ENCODE assay signal across 17 cellular contexts in genomic region chr1:116521186-116521585, GRCh38. TPM values are rescaled to one million over a fixed set of nuclear protein-coding genes. Genes with fewer than 3 reads are reported as not detected.
DNase-seq lines count a peak whose midpoint lies in the region; ATAC-seq and TF ChIP-seq lines count a peak whose summit lies in the region.
"Had no signal": no experiment of that assay in that cellular context is flagged by ENCODE, and none has a peak within 500 bp of the region (broad histone marks: within the 10 kb centered on the region; RNA-seq: fewer than 3 reads in every experiment).

No MANE protein-coding gene starts in this region.

- H2BK120ac ChIP-seq in IMR-90 (ENCODE audit: low read depth, low read length) = no peak overlapping the region
- H2BK120ac ChIP-seq in mesendoderm (ENCODE audit: low read depth, low read length) = no peak overlapping the region

- H2AK9ac ChIP-seq in IMR-90 (replicated peaks; ENCODE audit: low read depth, low read length, poor library complexity) = no peak overlapping the region

- no peak overlapping the region for H2AFZ ChIP-seq in IMR-90 (replicated peaks; ENCODE audit: low read length, poor library complexity)

- H3K36me3 ChIP-seq in IMR-90 (ENCODE audit: control insufficient read depth, insufficient read depth, low read length) = no peaks in the 10 kb centered on the region
- no peaks in the 10 kb centered on the region for H3K36me3 ChIP-seq in mesendoderm (ENCODE audit: control insufficient read depth, insufficient read depth, low read length)

- H3K23ac ChIP-seq in IMR-90 (ENCODE audit: low read depth, low read length) = no peak overlapping the region
- H3K23ac ChIP-seq in mesendoderm (ENCODE audit: low read length) = no peak overlapping the region

- no peak overlapping the region for H3K18ac ChIP-seq in IMR-90 (ENCODE audit: low read depth, low read length)
- no peak overlapping the region for H3K18ac ChIP-seq in mesendoderm (ENCODE audit: low read length)

- no peak overlapping the region for H3K4me3 ChIP-seq in IMR-90 (ENCODE audit: insufficient read depth, low read depth, low read length)
- H3K4me3 ChIP-seq in mesendoderm (ENCODE audit: low read length) = no peak overlapping the region
- H3K4me3 ChIP-seq: dorsolateral prefrontal cortex, gastroesophageal sphincter had no signal

- dilution Hi-C loops in IMR-90 (cut with HindIII; ENCODE audit: low sequenced_read_pairs, unreplicated experiment) = no loop called here

- H2AK5ac ChIP-seq in IMR-90 (ENCODE audit: low read depth, low read length) (no peak overlapping the region), mesendoderm (ENCODE audit: low read length) (no peak overlapping the region)

- ATAC-seq in IMR-90 (ENCODE audit: low read depth) (peak; percentile 24; the same call in 1 of the 2 replicates), HG03521 (IDR thresholded peaks at IDR 0.05; ENCODE audit: unreplicated experiment) (no peak)
- ATAC-seq: gastroesophageal sphincter, sciatic nerve, SK-N-SH treated with all-trans-retinoic acid at 6 μM for 48 hours, WTC11 had no signal

- H3K9me1 ChIP-seq in IMR-90 (ENCODE audit: insufficient read depth, low read length) = no peaks in the 10 kb centered on the region

- peak; percentile 34 for DNase-seq in COLO829 (ENCODE audit: low spot score)
- DNase-seq in IMR-90 = peak; percentile 41
- no peak for DNase-seq in chondrocyte (ENCODE audit: low spot score)
- DNase-seq in mesendoderm = peak; percentile 16
- DNase-seq in hippocampal formation (lab: John Stamatoyannopoulos, UW) = no peak
- DNase-seq in T-helper 2 cell treated with Interferon-gamma antibody and Interleukin-4, amounts not matched to agents 5 μg/mL and 100 μg/mL, for 36 hours (ENCODE audit: low spot score) = no peak
- no peak for DNase-seq in T-helper 9 cell
- DNase-seq: activated CD8-positive, alpha-beta memory T cell treated with anti-CD3 and anti-CD28 coated beads, Interleukin-2, amount 50 U/mL, for 4 hours; C1 segment of cervical spinal cord; dorsolateral prefrontal cortex; naive B cell; stimulated activated naive CD4-positive, alpha-beta T cell had no signal

- in situ Hi-C loops in IMR-90 (cut with MboI; ENCODE audit: low sequenced_read_pairs) = no loop called here

- H3K9me3 ChIP-seq in IMR-90 (ENCODE audit: control insufficient read depth, insufficient read depth, low read length) = no peaks in the 10 kb centered on the region
- H3K9me3 ChIP-seq: gastroesophageal sphincter had no signal

- no peaks in the 10 kb centered on the region for H3K9me3 Mint-ChIP-seq in chondrocyte (ENCODE audit: low read depth)
- peaks cover 4% of the 10 kb centered on the region for H3K9me3 Mint-ChIP-seq in T-helper 2 cell treated with Interferon-gamma antibody and Interleukin-4, amounts not matched to agents 5 μg/mL and 100 μg/mL, for 36 hours
- H3K9me3 Mint-ChIP-seq: naive B cell had no signal

- TF ChIP-seq CTCF in IMR-90 (conservative IDR thresholded peaks at IDR 0.05; ENCODE audit: low read depth, low read length) (no peak), chondrocyte (IDR thresholded peaks at IDR 0.05) (no peak)

- H3K4me2 ChIP-seq in IMR-90 (ENCODE audit: low read depth, low read length) (no peak overlapping the region), mesendoderm (ENCODE audit: low read length) (no peak overlapping the region)

- no peaks in the 10 kb centered on the region for H3K79me1 ChIP-seq in IMR-90 (ENCODE audit: low read depth in 1 of 2, low read length in 2 of 2)
- no peaks in the 10 kb centered on the region for H3K79me1 ChIP-seq in mesendoderm (ENCODE audit: low read length)

- H3K36me3 Mint-ChIP-seq in chondrocyte (ENCODE audit: low read depth) = peaks cover 2% of the 10 kb centered on the region
- H3K36me3 Mint-ChIP-seq in T-helper 2 cell treated with Interferon-gamma antibody and Interleukin-4, amounts not matched to agents 5 μg/mL and 100 μg/mL, for 36 hours (ENCODE audit: low read depth) = peaks cover 52% of the 10 kb centered on the region
- H3K36me3 Mint-ChIP-seq: naive B cell, WTC11 had no signal

- TF ChIP-seq POLR2A in IMR-90 (IDR thresholded peaks at IDR 0.05; ENCODE audit: low read depth, low read length) = no peak

- H3K27me3 ChIP-seq in IMR-90 (ENCODE audit: control insufficient read depth, insufficient read depth, low read length) (no peaks in the 10 kb centered on the region), mesendoderm (ENCODE audit: insufficient read depth, low read length, poor library complexity) (no peaks in the 10 kb centered on the region)
- H3K27me3 ChIP-seq: dorsolateral prefrontal cortex, gastroesophageal sphincter had no signal

- no peak overlapping the region for H3K56ac ChIP-seq in IMR-90 (ENCODE audit: extremely low read depth, insufficient read depth, low read length)
- no peak overlapping the region for H3K56ac ChIP-seq in mesendoderm (ENCODE audit: low read length)

- no peak overlapping the region for H3K4ac ChIP-seq in IMR-90 (ENCODE audit: low read depth, low read length)
- no peak overlapping the region for H3K4ac ChIP-seq in mesendoderm (ENCODE audit: low read depth, low read length)

- H4K8ac ChIP-seq in IMR-90 (ENCODE audit: low read depth in 2 of 2, low read length in 2 of 2) (no peak overlapping the region), mesendoderm (ENCODE audit: low read depth, low read length) (no peak overlapping the region)

- no TSS peak for BruUV-seq in IMR-90 (replicated peaks; lab: Mats Ljungman, UMichigan)

- H3K27ac ChIP-seq in IMR-90 (ENCODE audit: insufficient read depth, low read length) (no peak overlapping the region), mesendoderm (ENCODE audit: low read depth, low read length) (no peak overlapping the region)
- H3K27ac ChIP-seq: dorsolateral prefrontal cortex, gastroesophageal sphincter had no signal

- intact Hi-C loops in IMR-90 (cut with micrococcal nuclease) = no loop called here

- H4K91ac ChIP-seq in IMR-90 (ENCODE audit: insufficient read depth, low read depth, low read length) = no peak overlapping the region

- H3K14ac ChIP-seq in IMR-90 (replicated peaks; ENCODE audit: low read depth, low read length) = no peak overlapping the region

- peaks cover 12% of the 10 kb centered on the region for H3K4me1 Mint-ChIP-seq in chondrocyte (ENCODE audit: low read depth)
- peaks cover 24% of the 10 kb centered on the region for H3K4me1 Mint-ChIP-seq in T-helper 2 cell treated with Interferon-gamma antibody and Interleukin-4, amounts not matched to agents 5 μg/mL and 100 μg/mL, for 36 hours (ENCODE audit: low read depth)
- H3K4me1 Mint-ChIP-seq: WTC11 had no signal

- H3K79me2 ChIP-seq in mesendoderm (ENCODE audit: control insufficient read depth, insufficient read depth, low read length) = no peaks in the 10 kb centered on the region

- H3K27ac Mint-ChIP-seq in chondrocyte (ENCODE audit: unreplicated experiment) = peak overlapping the region; percentile 91
- H3K27ac Mint-ChIP-seq in T-helper 2 cell treated with Interferon-gamma antibody and Interleukin-4, amounts not matched to agents 5 μg/mL and 100 μg/mL, for 36 hours = no peak overlapping the region
- H3K27ac Mint-ChIP-seq: naive B cell, WTC11 had no signal

- no CpG with 5 or more reads among the region's 3 CpGs for WGBS in IMR-90 (ENCODE audit: extremely low coverage in 2 of 2, insufficient read length in 1 of 2), 2 experiments
- WGBS in mesendoderm (ENCODE audit: extremely low coverage, insufficient coverage, low lambda C conversion rate) = no CpG with 5 or more reads among the region's 3 CpGs

- CTCF ChIA-PET in IMR-90 (lab: Yijun Ruan, JAX) = no interaction called here

- no peaks in the 10 kb centered on the region for H3K27me3 Mint-ChIP-seq in chondrocyte (ENCODE audit: low read depth)
- no peaks in the 10 kb centered on the region for H3K27me3 Mint-ChIP-seq in T-helper 2 cell treated with Interferon-gamma antibody and Interleukin-4, amounts not matched to agents 5 μg/mL and 100 μg/mL, for 36 hours (ENCODE audit: low read depth)
- H3K27me3 Mint-ChIP-seq: naive B cell had no signal

- TF ChIP-seq RAD21 in IMR-90 (IDR thresholded peaks at IDR 0.05; ENCODE audit: low read length) = no peak

- H3K9ac ChIP-seq in IMR-90 (ENCODE audit: low read depth, low read length) = no peak overlapping the region
- H3K9ac ChIP-seq in mesendoderm (ENCODE audit: low read length) = no peak overlapping the region

- H2BK5ac ChIP-seq in IMR-90 (ENCODE audit: low read depth, low read length, poor library complexity, severe bottlenecking) (no peak overlapping the region), mesendoderm (ENCODE audit: low read length) (no peak overlapping the region)

- no peaks in the 10 kb centered on the region for H4K20me1 ChIP-seq in IMR-90 (ENCODE audit: insufficient read depth, low read length)

- H3K4me1 ChIP-seq in IMR-90 (ENCODE audit: control insufficient read depth, insufficient read depth, low read length) (no peaks in the 10 kb centered on the region), mesendoderm (ENCODE audit: control insufficient read depth, low read depth, low read length) (no peaks in the 10 kb centered on the region)
- H3K4me1 ChIP-seq: gastroesophageal sphincter had no signal

- no peak overlapping the region for H3K4me3 Mint-ChIP-seq in chondrocyte (ENCODE audit: unreplicated experiment)
- H3K4me3 Mint-ChIP-seq in T-helper 2 cell treated with Interferon-gamma antibody and Interleukin-4, amounts not matched to agents 5 μg/mL and 100 μg/mL, for 36 hours = no peak overlapping the region
- H3K4me3 Mint-ChIP-seq: naive B cell, WTC11 had no signal

- no peak overlapping the region for H2BK20ac ChIP-seq in IMR-90 (ENCODE audit: low read depth, low read length)

- H2BK15ac ChIP-seq in IMR-90 (ENCODE audit: low read depth, low read length) (no peak overlapping the region), mesendoderm (replicated peaks; ENCODE audit: low read depth) (no peak overlapping the region)

- H4K5ac ChIP-seq in IMR-90 (ENCODE audit: low read depth, low read length) (no peak overlapping the region), mesendoderm (ENCODE audit: low read length) (no peak overlapping the region)

- POLR2A ChIA-PET in IMR-90 (lab: Charles Lee; ENCODE audit: unreplicated experiment) = no interaction called here

TF ChIP-seq in IMR-90, 13 proteins besides CTCF, POLR2A, EP300 and RAD21 (continues in another document):
- TF ChIP-seq CHD1 (IDR thresholded peaks at IDR 0.05; ENCODE audit: low read depth, low read length) = no peak
- TF ChIP-seq MAZ (IDR thresholded peaks at IDR 0.05; ENCODE audit: borderline replicate concordance, low read depth, low read length) = no peak
- TF ChIP-seq RFX5 (IDR thresholded peaks at IDR 0.05; ENCODE audit: low read depth, low read length) = no peak
- no peak for TF ChIP-seq MXI1 (IDR thresholded peaks at IDR 0.05; ENCODE audit: borderline replicate concordance, low read depth, low read length)
- no peak for TF ChIP-seq CEBPB (IDR thresholded peaks at IDR 0.05; ENCODE audit: low read depth, low read length)
- TF ChIP-seq FOS (IDR thresholded peaks at IDR 0.05; ENCODE audit: low read depth, low read length) = no peak
- no peak for TF ChIP-seq BHLHE40 (IDR thresholded peaks at IDR 0.05; ENCODE audit: low read depth, low read length)

RNA-seq across cellular contexts. Expression of gene CD58, which starts 49.6 kb away (rescaled TPM):
- total RNA-seq in IMR-90 (2012; rRNA removed) (5.4 and 6.4 TPM in 2 replicates), chondrocyte (15.1 to 20.4 TPM (median 19.6 TPM) in 3 replicates)
- polyA plus RNA-seq in IMR-90 (2012; rRNA removed) = 3.8 and 5.7 TPM in 2 replicates
- polyA plus RNA-seq in IMR-90 (2012; cell fraction: cytosol; rRNA removed) = 1.4 and 1.6 TPM in 2 replicates
- polyA plus RNA-seq in IMR-90 (2012; cell fraction: nucleus; rRNA removed; ENCODE audit: low replicate concordance) = 0.54 and 4.5 TPM in 2 replicates
- polyA plus RNA-seq in mesendoderm (2013, experiment 1 of 2) = 10.2 TPM
- polyA plus RNA-seq in mesendoderm (2013, experiment 2 of 2) = 9.4 TPM

Comparison
In these comparisons a context has a peak if more than half of its experiments do, and no peak if none do; other contexts are left out.
1. DNase-seq: peak in COLO829 (single experiment), IMR-90 (single experiment) and mesendoderm (single experiment); none in chondrocyte (single experiment), hippocampal formation (0 of 2), T-helper 2 cell treated with Interferon-gamma antibody and Interleukin-4, amounts not matched to agents 5 μg/mL and 100 μg/mL, for 36 hours (single experiment) and T-helper 9 cell (single experiment).